ENCODE assay signal across 19 cellular contexts in the genomic region with DNA sequence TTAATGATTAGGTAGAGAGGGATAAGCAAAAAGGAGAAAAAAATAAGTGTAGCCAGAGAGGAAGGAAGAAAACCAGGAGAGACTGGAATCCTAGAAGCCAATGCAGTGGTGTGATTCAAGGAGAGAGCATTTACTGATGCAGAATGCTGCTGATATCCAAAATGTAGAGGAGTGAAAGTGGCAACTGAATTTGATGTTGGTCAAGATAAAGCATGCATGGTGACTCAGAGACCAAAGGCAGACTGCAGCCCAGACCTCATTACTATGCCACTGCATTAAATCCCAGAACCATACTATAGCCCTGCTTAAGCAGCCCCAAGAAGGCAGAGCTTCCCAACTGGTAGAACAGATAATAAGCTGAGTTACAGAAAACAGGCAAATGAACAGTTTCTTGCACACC. TPM values are rescaled to one million over a fixed set of nuclear protein-coding genes. Genes with fewer than 3 reads are reported as not detected.
DNase-seq lines count a peak whose midpoint lies in the region; ATAC-seq, FAIRE-seq and TF ChIP-seq lines count a peak whose summit lies in the region.
"Had no signal": no experiment of that assay in that cellular context is flagged by ENCODE, and none has a peak within 500 bp of the region (broad histone marks: within the 10 kb centered on the region; RNA-seq: fewer than 3 reads in every experiment).

No MANE protein-coding gene starts in this region.

- H3K4me3 Mint-ChIP-seq in HFFc6, result no peak overlapping the region
- H3K4me3 Mint-ChIP-seq: CD8-positive, alpha-beta memory T cell; GM23338 had no signal

- peaks cover 14% of the 10 kb centered on the region for H3K27me3 Mint-ChIP-seq in HFFc6 (ENCODE audit: insufficient read depth)

- TF ChIP-seq CTCF in HFFc6 (IDR thresholded peaks at IDR 0.05), result no peak
- no peak for TF ChIP-seq CTCF in bronchial epithelial cell (IDR thresholded peaks at IDR 0.05; ENCODE audit: insufficient read depth, low read length, severe bottlenecking)
- TF ChIP-seq CTCF in omental fat pad (IDR thresholded peaks at IDR 0.05), result no peak

- no peak overlapping the region for H3K4me3 ChIP-seq in bronchial epithelial cell (ENCODE audit: low read depth, low read length)
- H3K4me3 ChIP-seq: GM12878, GM23338, SJSA1 had no signal

- FAIRE-seq in bronchial epithelial cell (lab: Jason Lieb, UNC), result peak; percentile 43
- FAIRE-seq: D721Med, GM12878 had no signal

- H3K4me1 Mint-ChIP-seq in HFFc6 (ENCODE audit: low read depth), result peaks cover 24% of the 10 kb centered on the region
- H3K4me1 Mint-ChIP-seq: CD8-positive, alpha-beta memory T cell had no signal

- no peak for ATAC-seq in omental fat pad (ENCODE audit: low FRiP score)
- ATAC-seq: GM12878, GM23338 had no signal

- peaks cover 2% of the 10 kb centered on the region for H3K27me3 ChIP-seq in bronchial epithelial cell (ENCODE audit: control insufficient read depth, insufficient read depth, low read length)

- H3K9me3 Mint-ChIP-seq in HFFc6, result no peaks in the 10 kb centered on the region
- H3K9me3 Mint-ChIP-seq: CD8-positive, alpha-beta memory T cell; GM23338 had no signal

- H3K36me3 ChIP-seq in bronchial epithelial cell (ENCODE audit: control insufficient read depth, insufficient read depth, low read length), result no peaks in the 10 kb centered on the region
- H3K36me3 ChIP-seq: SJSA1 had no signal

- DNase-seq in HFFc6 (peak; percentile 16), RPMI7951 (ENCODE audit: low read depth) (peak; percentile 58), bronchial epithelial cell (ENCODE audit: low read depth) (peak; percentile 29), DMS 273 treated with DMSO at 0.1 percent for 48 hours (lab: John Stamatoyannopoulos, UW) (no peak), omental fat pad (ENCODE audit: low spot score) (no peak)
- DNase-seq in activated CD4-positive, CD25-positive, alpha-beta regulatory T cell (lab: John Stamatoyannopoulos, UW), result no peak
- no peak for DNase-seq in activated CD4-positive, alpha-beta T cell treated with anti-CD3 and anti-CD28 coated beads for 4 hours
- DNase-seq: ACHN; CD8-positive, alpha-beta memory T cell; DMS79; HCEC 1CT; NCI-H1105 treated with DMSO at 0.1 percent for 48 hours; NCI-H1694 treated with DMSO at 0.1 percent for 48 hours; NCI-H524 treated with DMSO at 0.1 percent for 48 hours; SW 1271 had no signal

- H3K27ac Mint-ChIP-seq in HFFc6, result no peak overlapping the region
- H3K27ac Mint-ChIP-seq: CD8-positive, alpha-beta memory T cell had no signal

- H3K36me3 Mint-ChIP-seq in HFFc6 (ENCODE audit: low read depth), result no peaks in the 10 kb centered on the region

RNA-seq across cellular contexts. Expression of a gene that starts 15.8 kb away (rescaled TPM):
- total RNA-seq in HFFc6 (2021; fragmentation: NEBNext Ultra II Directional; extraction: Animal tissue kit (Norgen Biotek cat#: 25700)), result not detected
- total RNA-seq in RPMI7951 (2014; rRNA removed; shearing (Covaris generic)), result not detected in 2 replicates
- total RNA-seq in bronchial epithelial cell (under 0.01 TPM in 1 of 2 replicates, not detected in the other), omental fat pad (1 to 10 TPM in 1 of 4 donors, under 1 TPM in 2, not detected in 1; 0.16 to 1.1 (median 0.25) TPM)

RNA-seq across cellular contexts. Expression of a gene that starts 42.6 kb away (rescaled TPM):
- total RNA-seq in HFFc6 (2021; fragmentation: NEBNext Ultra II Directional; extraction: Animal tissue kit (Norgen Biotek cat#: 25700)), result 10 to 100 TPM; 30.2 to 41.5 (median 34.6) TPM
- 57.1 and 57.6 TPM in 2 replicates for total RNA-seq in RPMI7951 (2014; rRNA removed; shearing (Covaris generic))
- total RNA-seq in bronchial epithelial cell, result 9.5 and 11.3 TPM in 2 replicates
- 10 to 100 TPM in 3 of 4 donors, 1 to 10 TPM in 1; 9.6 to 40.6 (median 32.1) TPM for total RNA-seq in omental fat pad

Comparison
In these comparisons a context has a peak if more than half of its experiments do, and no peak if none do; other contexts are left out.
1. DNase-seq: peak in HFFc6 (single experiment), RPMI7951 (single experiment) and bronchial epithelial cell (single experiment); none in DMS 273 treated with DMSO at 0.1 percent for 48 hours (single experiment), activated CD4-positive, CD25-positive, alpha-beta regulatory T cell (0 of 4), omental fat pad (single experiment) and activated CD4-positive, alpha-beta T cell treated with anti-CD3 and anti-CD28 coated beads for 4 hours (0 of 2).